Comparison of ENCODE assay signal across 8 cellular contexts in genomic region chr7:106041140-106041717, GRCh38.
DNase-seq lines count a peak whose midpoint lies in the region; ATAC-seq and TF ChIP-seq lines count a peak whose summit lies in the region.

No MANE protein-coding gene starts in this region.

- TF ChIP-seq CTCF in choroid plexus epithelial cell (conservative IDR thresholded peaks at IDR 0.05; ENCODE audit: low read depth, low read length): peak; percentile 81

- POLR2A ChIA-PET in naive thymus-derived CD8-positive, alpha-beta T cell (lab: Charles Lee): interaction anchor here (0.9 to 4.0 kb wide), 4 partner anchors 18 to 281 kb away, joined by 3 to 24 read pairs (median 4); no protein-coding TSS in a partner anchor

- peak overlapping the region in 9 of 10 donors; percentile 48 to 93 (median 78) for H3K27ac Mint-ChIP-seq in naive thymus-derived CD8-positive, alpha-beta T cell

- peak; percentile 72 for DNase-seq in activated effector memory CD4-positive, alpha-beta T cell treated with anti-CD3 and anti-CD28 coated beads, Interleukin-2, amount 50 U/mL, for 16 hours
- no peak for DNase-seq in activated effector memory CD4-positive, alpha-beta T cell treated with Interleukin-2 at 50 U/mL for 16 hours
- peak; percentile 75 for DNase-seq in HT-29 (ENCODE audit: low spot score)
- peak; percentile 47 for DNase-seq in SKM-1 (lab: John Stamatoyannopoulos, UW; ENCODE audit: unreplicated experiment)
- DNase-seq in choroid plexus epithelial cell (ENCODE audit: low read depth): peak; percentile 61
- DNase-seq in naive thymus-derived CD8-positive, alpha-beta T cell: peak in 4 of 10 donors; percentile 21 to 37 (median 24)
- no peak for DNase-seq in kidney glomerular epithelial cell (lab: John Stamatoyannopoulos, UW)

- H3K4me3 Mint-ChIP-seq in naive thymus-derived CD8-positive, alpha-beta T cell: peak overlapping the region in 8 of 10 donors; percentile 40 to 80 (median 68)

- H3K4me3 ChIP-seq in choroid plexus epithelial cell (ENCODE audit: low read depth, low read length): no peak overlapping the region

- no peaks in the 10 kb centered on the region for H3K9me3 Mint-ChIP-seq in naive thymus-derived CD8-positive, alpha-beta T cell

- H3K27me3 Mint-ChIP-seq in naive thymus-derived CD8-positive, alpha-beta T cell: peaks cover 0 to 4% (median 0%) of the 10 kb centered on the region in 5 donors

- ATAC-seq in naive thymus-derived CD8-positive, alpha-beta T cell: peak; percentile 10 to 12
- ATAC-seq in GM21367 (IDR thresholded peaks at IDR 0.05; ENCODE audit: unreplicated experiment): no peak

- H3K36me3 Mint-ChIP-seq in naive thymus-derived CD8-positive, alpha-beta T cell: no peaks in the 10 kb centered on the region

- peaks cover 27 to 49% (median 41%) of the 10 kb centered on the region in 4 donors for H3K4me1 Mint-ChIP-seq in naive thymus-derived CD8-positive, alpha-beta T cell

Comparison
In these comparisons a context has a peak if more than half of its experiments do, and no peak if none do; other contexts are left out.
1. DNase-seq: peak in activated effector memory CD4-positive, alpha-beta T cell treated with anti-CD3 and anti-CD28 coated beads, Interleukin-2, amount 50 U/mL, for 16 hours (single experiment), HT-29 (single experiment), SKM-1 (single experiment) and choroid plexus epithelial cell (single experiment); none in activated effector memory CD4-positive, alpha-beta T cell treated with Interleukin-2 at 50 U/mL for 16 hours (single experiment) and kidney glomerular epithelial cell (single experiment).